In genomic region chr4:162443510-162443909, GRCh38 we compare ENCODE assay signal across 28 cellular contexts.
"Had no signal": no experiment of that assay in that cellular context is flagged by ENCODE, and none has a peak within 500 bp of the region (broad histone marks: within the 10 kb centered on the region; RNA-seq: fewer than 3 reads in every experiment).

No MANE protein-coding gene starts in this region.

- H3K36me3 Mint-ChIP-seq: stimulated activated effector memory CD8-positive, alpha-beta T cell treated with anti-CD3 and anti-CD28 coated beads, Interleukin-12 subunit alpha, Interleukin-12 subunit beta, amount 100 ng/mL, for 72 hours; stimulated activated memory B cell treated with anti-CD40 and anti-IgM and Interleukin-4, amounts not matched to agents 10 μg/mL and 1 μg/mL and 100 μg/mL, for 72 hours; stimulated activated naive B cell treated with anti-CD40 and anti-IgM and Interleukin-4, amounts not matched to agents 10 μg/mL and 1 μg/mL and 100 μg/mL, for 72 hours; type B pancreatic cell had no signal

- DNase-seq: stimulated activated CD4-positive, alpha-beta T cell treated with anti-CD3 and anti-CD28 coated beads, Interleukin-2, amount 100 ng/mL, for 48 hours; stimulated activated CD4-positive, alpha-beta T cell treated with anti-CD3 and anti-CD28 coated beads, Interleukin-4, amount 100 ng/mL, for 1 hour; stimulated activated CD4-positive, alpha-beta T cell treated with anti-CD3 and anti-CD28 coated beads, Interleukin-4, amount 100 ng/mL, for 24 hours; stimulated activated CD4-positive, alpha-beta T cell treated with anti-CD3 and anti-CD28 coated beads, Interleukin-4, amount 100 ng/mL, for 4 hours; stimulated activated CD8-positive, alpha-beta memory T cell treated with anti-CD3 and anti-CD28 coated beads, Interleukin-4, amount 100 ng/mL, for 48 hours; stimulated activated naive B cell treated with anti-CD40 and anti-IgM and Interleukin-4, amounts not matched to agents 10 μg/mL and 1 μg/mL and 100 μg/mL, for 72 hours; stimulated activated naive CD4-positive, alpha-beta T cell; stimulated activated naive CD4-positive, alpha-beta T cell treated with Interleukin-2 at 50 U/mL for 16 hours; stimulated activated naive CD8-positive, alpha-beta T cell treated with anti-CD3 and anti-CD28 coated beads, Interleukin-15, amount 100 ng/mL, for 72 hours; stimulated activated naive CD8-positive, alpha-beta T cell treated with anti-CD3 and anti-CD28 coated beads, Interleukin-15, Interleukin-2, amounts not matched to agents 100 U/mL and 50 U/mL, for 24 hours; stomach; substantia nigra; testis; thyroid gland; tibial artery; transverse colon; trophoblast cell; upper lobe of left lung; upper lobe of right lung; uterus had no signal

- ATAC-seq: stimulated activated effector memory CD8-positive, alpha-beta T cell treated with anti-CD3 and anti-CD28 coated beads, Interleukin-12 subunit alpha, Interleukin-12 subunit beta, amount 100 ng/mL, for 72 hours; stimulated activated memory B cell treated with anti-CD40 and anti-IgM and Interleukin-4, amounts not matched to agents 10 μg/mL and 1 μg/mL and 100 μg/mL, for 72 hours; stimulated activated naive B cell treated with anti-CD40 and anti-IgM and Interleukin-4, amounts not matched to agents 10 μg/mL and 1 μg/mL and 100 μg/mL, for 72 hours; stimulated activated naive CD8-positive, alpha-beta T cell treated with anti-CD3 and anti-CD28 coated beads, Interleukin-15, amount 100 ng/mL, for 72 hours; stimulated activated naive CD8-positive, alpha-beta T cell treated with anti-CD3 and anti-CD28 coated beads, Interleukin-15, Interleukin-2, amounts not matched to agents 100 U/mL and 50 U/mL, for 24 hours; upper lobe of right lung had no signal

- H3K4me1 ChIP-seq: stomach, suprapubic skin, testis, thyroid gland, tibial artery, tibial nerve, transverse colon, upper lobe of left lung, upper lobe of right lung, uterus, vagina had no signal

- H3K4me3 Mint-ChIP-seq: stimulated activated effector memory CD8-positive, alpha-beta T cell treated with anti-CD3 and anti-CD28 coated beads, Interleukin-12 subunit alpha, Interleukin-12 subunit beta, amount 100 ng/mL, for 72 hours; stimulated activated memory B cell treated with anti-CD40 and anti-IgM and Interleukin-4, amounts not matched to agents 10 μg/mL and 1 μg/mL and 100 μg/mL, for 72 hours; stimulated activated naive B cell treated with anti-CD40 and anti-IgM and Interleukin-4, amounts not matched to agents 10 μg/mL and 1 μg/mL and 100 μg/mL, for 72 hours; stimulated activated naive CD8-positive, alpha-beta T cell treated with anti-CD3 and anti-CD28 coated beads, Interleukin-15, amount 100 ng/mL, for 72 hours; stimulated activated naive CD8-positive, alpha-beta T cell treated with anti-CD3 and anti-CD28 coated beads, Interleukin-15, Interleukin-2, amounts not matched to agents 100 ng/mL and 50 ng/mL, for 24 hours; type B pancreatic cell had no signal

- H3K27ac Mint-ChIP-seq: stimulated activated effector memory CD8-positive, alpha-beta T cell treated with anti-CD3 and anti-CD28 coated beads, Interleukin-12 subunit alpha, Interleukin-12 subunit beta, amount 100 ng/mL, for 72 hours; stimulated activated memory B cell treated with anti-CD40 and anti-IgM and Interleukin-4, amounts not matched to agents 10 μg/mL and 1 μg/mL and 100 μg/mL, for 72 hours; stimulated activated naive B cell treated with anti-CD40 and anti-IgM and Interleukin-4, amounts not matched to agents 10 μg/mL and 1 μg/mL and 100 μg/mL, for 72 hours; stimulated activated naive CD8-positive, alpha-beta T cell treated with anti-CD3 and anti-CD28 coated beads, Interleukin-15, amount 100 ng/mL, for 72 hours; stimulated activated naive CD8-positive, alpha-beta T cell treated with anti-CD3 and anti-CD28 coated beads, Interleukin-15, Interleukin-2, amounts not matched to agents 100 ng/mL and 50 ng/mL, for 24 hours; type B pancreatic cell had no signal

- H3K4me1 Mint-ChIP-seq: stimulated activated effector memory CD8-positive, alpha-beta T cell treated with anti-CD3 and anti-CD28 coated beads, Interleukin-12 subunit alpha, Interleukin-12 subunit beta, amount 100 ng/mL, for 72 hours; stimulated activated memory B cell treated with anti-CD40 and anti-IgM and Interleukin-4, amounts not matched to agents 10 μg/mL and 1 μg/mL and 100 μg/mL, for 72 hours; stimulated activated naive B cell treated with anti-CD40 and anti-IgM and Interleukin-4, amounts not matched to agents 10 μg/mL and 1 μg/mL and 100 μg/mL, for 72 hours; stimulated activated naive CD8-positive, alpha-beta T cell treated with anti-CD3 and anti-CD28 coated beads, Interleukin-15, amount 100 ng/mL, for 72 hours had no signal

- H3K27ac ChIP-seq: stomach, suprapubic skin, testis, thoracic aorta, thyroid gland, tibial artery, tibial nerve, transverse colon, upper lobe of left lung, upper lobe of right lung, uterus, vagina had no signal

- H3K9me3 ChIP-seq: stomach, suprapubic skin, testis, thoracic aorta, thyroid gland, tibial artery, tibial nerve, transverse colon, upper lobe of left lung, upper lobe of right lung, uterus, vagina had no signal

- H3K9me3 Mint-ChIP-seq: stimulated activated memory B cell treated with anti-CD40 and anti-IgM and Interleukin-4, amounts not matched to agents 10 μg/mL and 1 μg/mL and 100 μg/mL, for 72 hours; stimulated activated naive B cell treated with anti-CD40 and anti-IgM and Interleukin-4, amounts not matched to agents 10 μg/mL and 1 μg/mL and 100 μg/mL, for 72 hours; stimulated activated naive CD8-positive, alpha-beta T cell treated with anti-CD3 and anti-CD28 coated beads, Interleukin-15, amount 100 ng/mL, for 72 hours; stimulated activated naive CD8-positive, alpha-beta T cell treated with anti-CD3 and anti-CD28 coated beads, Interleukin-15, Interleukin-2, amounts not matched to agents 100 ng/mL and 50 ng/mL, for 24 hours; type B pancreatic cell had no signal

- H3K27me3 ChIP-seq: stomach, suprapubic skin, testis, thyroid gland, tibial artery, tibial nerve, transverse colon, upper lobe of left lung, upper lobe of right lung, uterus, vagina had no signal

- H3K4me3 ChIP-seq: stomach, suprapubic skin, testis, thoracic aorta, thyroid gland, tibial artery, tibial nerve, transverse colon, upper lobe of left lung, upper lobe of right lung, uterus, vagina had no signal

- H3K27me3 Mint-ChIP-seq: stimulated activated memory B cell treated with anti-CD40 and anti-IgM and Interleukin-4, amounts not matched to agents 10 μg/mL and 1 μg/mL and 100 μg/mL, for 72 hours; stimulated activated naive B cell treated with anti-CD40 and anti-IgM and Interleukin-4, amounts not matched to agents 10 μg/mL and 1 μg/mL and 100 μg/mL, for 72 hours; stimulated activated naive CD8-positive, alpha-beta T cell treated with anti-CD3 and anti-CD28 coated beads, Interleukin-15, amount 100 ng/mL, for 72 hours; stimulated activated naive CD8-positive, alpha-beta T cell treated with anti-CD3 and anti-CD28 coated beads, Interleukin-15, Interleukin-2, amounts not matched to agents 100 ng/mL and 50 ng/mL, for 24 hours; type B pancreatic cell had no signal

- H3K36me3 ChIP-seq: stomach, suprapubic skin, thoracic aorta, thyroid gland, tibial artery, tibial nerve, transverse colon, upper lobe of left lung, upper lobe of right lung, uterus, vagina had no signal
